Comparison of ENCODE assay signal across 8 cellular contexts in genomic region chr14:61761557-61761956, GRCh38. TPM values are rescaled to one million over a fixed set of nuclear protein-coding genes. Genes with fewer than 3 reads are reported as not detected.
DNase-seq lines count a peak whose midpoint lies in the region; ATAC-seq and TF ChIP-seq lines count a peak whose summit lies in the region.

No MANE protein-coding gene starts in this region.

- peak; percentile 11 for ATAC-seq in HG03139 (IDR thresholded peaks at IDR 0.05; ENCODE audit: unreplicated experiment)
- no peak for ATAC-seq in activated naive CD8-positive, alpha-beta T cell treated with anti-CD3 and anti-CD28 coated beads, Interleukin-2, amount 50 U/mL, for 24 hours
- ATAC-seq in HG02623 (IDR thresholded peaks at IDR 0.05; ENCODE audit: unreplicated experiment): no peak

- H3K27ac Mint-ChIP-seq in Caco-2 (ENCODE audit: unreplicated experiment) (peak overlapping the region; percentile 97), immature natural killer cell (peak overlapping the region; percentile 96 to 100 (median 98))
- H3K27ac Mint-ChIP-seq in activated naive CD8-positive, alpha-beta T cell treated with anti-CD3 and anti-CD28 coated beads, Interleukin-2, amount 50 U/mL, for 24 hours: peak overlapping the region; percentile 93

- TSS peak; percentile 94 for BruUV-seq in Caco-2 (replicated peaks; lab: Mats Ljungman, UMichigan)

- H3K27me3 ChIP-seq in Caco-2 (replicated peaks; ENCODE audit: control insufficient read depth, insufficient read depth, low read length) (no peaks in the 10 kb centered on the region), testis (no peaks in the 10 kb centered on the region)

- TF ChIP-seq CTCF in Caco-2 (IDR thresholded peaks at IDR 0.05; ENCODE audit: insufficient read depth in 1 of 2, low read depth in 1 of 2, low read length in 1 of 2, severe bottlenecking in 1 of 2, unreplicated experiment in 1 of 2): no peak
- TF ChIP-seq CTCF in testis (IDR thresholded peaks at IDR 0.05): no peak

- H3K36me3 Mint-ChIP-seq in Caco-2 (ENCODE audit: insufficient read depth, unreplicated experiment) (peaks cover 7% of the 10 kb centered on the region), immature natural killer cell (peaks cover 0 to 3% (median 0%) of the 10 kb centered on the region in 3 donors)
- H3K36me3 Mint-ChIP-seq in activated naive CD8-positive, alpha-beta T cell treated with anti-CD3 and anti-CD28 coated beads, Interleukin-2, amount 50 U/mL, for 24 hours (ENCODE audit: low read depth): peaks cover 14% of the 10 kb centered on the region

- no peak for TF ChIP-seq POLR2A in testis (IDR thresholded peaks at IDR 0.05)

- H3K4me1 Mint-ChIP-seq in Caco-2 (ENCODE audit: low read depth, unreplicated experiment) (peaks cover 7% of the 10 kb centered on the region), immature natural killer cell (peaks cover 25 to 40% of the 10 kb centered on the region in 2 donors)
- peaks cover 47% of the 10 kb centered on the region for H3K4me1 Mint-ChIP-seq in activated naive CD8-positive, alpha-beta T cell treated with anti-CD3 and anti-CD28 coated beads, Interleukin-2, amount 50 U/mL, for 24 hours

- no peaks in the 10 kb centered on the region for H3K36me3 ChIP-seq in Caco-2 (ENCODE audit: control insufficient read depth, insufficient read depth, low read length)
- no peaks in the 10 kb centered on the region for H3K36me3 ChIP-seq in testis (ENCODE audit: low read depth, missing control alignments)

- H3K4me1 ChIP-seq in Caco-2 (0 out of 2 replicates have a peak, but pooled peaks cover 5% of the 10 kb centered on the region), testis (peaks cover 7% of the 10 kb centered on the region)

- intact Hi-C loops in Caco-2 (cut with micrococcal nuclease; ENCODE audit: unreplicated experiment): loop anchor here (5.0 to 10.0 kb wide), 2 partner anchors 76 to 487 kb away; no protein-coding TSS in a partner anchor
- intact Hi-C loops in testis (cut with DNase I; ENCODE audit: low total_unique reads): no loop called here

- POLR2A ChIA-PET in Caco-2 (lab: Charles Lee): interaction anchor here (0.6 to 2.0 kb wide), 10 partner anchors 12 to 1881 kb away, joined by 3 to 13 read pairs (median 4); partner anchors contain the start of gene HIF1A

- H3K9me3 Mint-ChIP-seq in Caco-2 (ENCODE audit: unreplicated experiment) (no peaks in the 10 kb centered on the region), immature natural killer cell (no peaks in the 10 kb centered on the region)
- H3K9me3 Mint-ChIP-seq in activated naive CD8-positive, alpha-beta T cell treated with anti-CD3 and anti-CD28 coated beads, Interleukin-2, amount 50 U/mL, for 24 hours: no peaks in the 10 kb centered on the region

- peak overlapping the region; percentile 99 for H3K4me3 Mint-ChIP-seq in Caco-2 (ENCODE audit: unreplicated experiment)
- H3K4me3 Mint-ChIP-seq in activated naive CD8-positive, alpha-beta T cell treated with anti-CD3 and anti-CD28 coated beads, Interleukin-2, amount 50 U/mL, for 24 hours: peak overlapping the region; percentile 98
- peak overlapping the region; percentile 88 to 98 (median 96) for H3K4me3 Mint-ChIP-seq in immature natural killer cell

- CTCF ChIA-PET in Caco-2 (lab: Charles Lee): interaction anchor here (0.5 to 1.6 kb wide), 10 partner anchors 8 to 202 kb away, joined by 3 to 9 read pairs (median 4); no protein-coding TSS in a partner anchor

- 31 to 33% methylated on average over 5 of the region's 5 CpGs for WGBS in testis, 2 donors

- no peaks in the 10 kb centered on the region for H3K27me3 Mint-ChIP-seq in Caco-2 (ENCODE audit: insufficient read depth, unreplicated experiment)
- H3K27me3 Mint-ChIP-seq in activated naive CD8-positive, alpha-beta T cell treated with anti-CD3 and anti-CD28 coated beads, Interleukin-2, amount 50 U/mL, for 24 hours: no peaks in the 10 kb centered on the region
- peaks cover 10 to 21% (median 19%) of the 10 kb centered on the region in 3 donors for H3K27me3 Mint-ChIP-seq in immature natural killer cell (ENCODE audit: low read depth in 3 of 3)

- H3K9me3 ChIP-seq in Caco-2 (no peaks in the 10 kb centered on the region), testis (no peaks in the 10 kb centered on the region)

- peak overlapping the region; percentile 83 to 97 for H3K27ac ChIP-seq in testis

- DNase-seq in Caco-2 (no peak), immature natural killer cell (no peak), testis (peak; percentile 28), NCI-H2081 treated with DMSO at 0.1 percent for 48 hours (lab: John Stamatoyannopoulos, UW) (no peak)
- no peak for DNase-seq in activated naive CD8-positive, alpha-beta T cell treated with anti-CD3 and anti-CD28 coated beads, Interleukin-2, amount 50 U/mL, for 24 hours
- no peak for DNase-seq in activated CD4-positive, alpha-beta T cell treated with anti-CD3 and anti-CD28 coated beads, Interleukin-2, amount 50 U/mL, for 4 hours

- H3K4me3 ChIP-seq in Caco-2 (ENCODE audit: low read depth, low read length) (peak overlapping the region; percentile 81), testis (peak overlapping the region; percentile 82)

RNA-seq across cellular contexts. Expression of gene SNAPC1, which starts 0.7 kb away (rescaled TPM):
- total RNA-seq in Caco-2 (2022) (5.1 and 6.0 TPM in 2 replicates), testis (10 to 100 TPM; 19.2 to 27.9 TPM)
- polyA plus RNA-seq in immature natural killer cell (1 to 10 TPM; 2.0 to 4.0 (median 3.4) TPM), testis (ENCODE audit: insufficient read depth, low read depth, low replicate concordance) (16.2 TPM)

RNA-seq across cellular contexts. Expression of gene SYT16, which starts 50.9 kb away (rescaled TPM):
- total RNA-seq in Caco-2 (2022): 0.68 and 1.00 TPM in 2 replicates
- not detected for polyA plus RNA-seq in immature natural killer cell
- 10 to 100 TPM in 1 of 2 donors, 1 to 10 TPM in 1; 8.9 to 17.3 TPM for total RNA-seq in testis
- 13.7 TPM for polyA plus RNA-seq in testis (ENCODE audit: insufficient read depth, low read depth, low replicate concordance)
